In the genomic region with DNA sequence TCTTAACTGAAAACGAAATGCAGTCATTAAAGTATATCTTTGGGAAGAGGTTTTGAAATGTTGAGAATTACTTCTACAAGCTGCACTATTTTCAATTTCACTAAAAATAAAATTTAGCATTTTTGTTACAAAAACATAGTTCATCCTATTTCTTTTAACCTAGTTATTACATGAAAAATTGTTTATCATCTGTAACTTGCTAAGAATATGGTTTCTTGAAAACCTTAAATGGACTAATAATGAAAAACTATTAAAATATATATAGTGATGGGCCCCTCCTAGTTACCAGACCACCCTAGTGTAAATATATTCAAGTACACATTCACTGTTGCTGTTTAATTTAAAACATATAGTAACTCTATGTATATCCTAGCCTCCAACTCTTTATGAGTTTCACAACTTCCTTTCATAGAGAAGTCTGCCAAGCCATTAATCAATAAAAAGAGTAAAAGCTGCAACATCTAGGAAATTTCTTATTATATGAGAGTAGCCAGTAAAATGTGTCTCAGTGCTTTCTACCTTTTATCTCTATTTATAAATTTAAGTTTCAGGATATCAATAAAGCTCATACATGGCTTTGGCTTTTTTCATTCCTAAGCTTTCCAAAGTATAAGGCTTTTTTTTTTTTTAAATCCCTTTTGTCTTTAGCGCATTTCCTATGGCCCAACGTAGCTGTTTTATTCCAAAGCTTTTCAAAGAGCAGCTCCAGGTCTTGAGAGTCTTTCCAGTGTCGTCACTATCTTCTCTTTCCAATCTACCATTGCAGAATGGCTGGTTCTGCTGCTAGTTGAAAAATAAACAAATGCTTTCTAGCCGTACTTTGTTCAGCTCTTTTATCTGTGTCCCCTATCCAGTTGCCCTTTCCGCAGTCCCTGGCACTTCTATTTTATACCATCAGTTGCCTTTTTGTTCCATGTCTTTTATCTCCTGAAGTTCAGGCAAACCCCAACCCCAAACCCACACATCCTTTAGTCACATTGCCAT, we compare ENCODE assay signal across 8 cellular contexts. TPM values are rescaled to one million over a fixed set of nuclear protein-coding genes. Genes with fewer than 3 reads are reported as not detected.
DNase-seq lines count a peak whose midpoint lies in the region; ATAC-seq and TF ChIP-seq lines count a peak whose summit lies in the region.

No MANE protein-coding gene starts in this region.

- peaks cover 60 to 92% (median 67%) of the 10 kb centered on the region in 3 donors for H3K4me1 Mint-ChIP-seq in naive B cell

- DNase-seq in NCI-H2107 treated with DMSO at 0.1 percent for 48 hours (lab: John Stamatoyannopoulos, UW; ENCODE audit: unreplicated experiment), result peak; percentile 68
- DNase-seq in NCI-H2107 (lab: John Stamatoyannopoulos, UW), result no peak
- peak; percentile 39 for DNase-seq in NCI-H748 treated with DMSO at 0.1 percent for 48 hours (lab: John Stamatoyannopoulos, UW)
- no peak for DNase-seq in naive B cell
- no peak for DNase-seq in omental fat pad (ENCODE audit: low spot score)
- DNase-seq in DMS153 treated with DMSO at 0.1 percent for 48 hours (lab: John Stamatoyannopoulos, UW; ENCODE audit: unreplicated experiment), result no peak

- H3K27ac ChIP-seq in cingulate gyrus (ENCODE audit: low read depth, low read length), result peak overlapping the region; percentile 98

- peaks cover 0 to 7% of the 10 kb centered on the region in 2 donors for H3K36me3 Mint-ChIP-seq in naive B cell

- TF ChIP-seq CTCF in omental fat pad (IDR thresholded peaks at IDR 0.05), result no peak

- peak overlapping the region; percentile 32 to 100 (median 92) for H3K27ac Mint-ChIP-seq in naive B cell

- ATAC-seq in naive B cell (ENCODE audit: low read depth in 2 of 2), result no peak
- no peak for ATAC-seq in HG03565 (IDR thresholded peaks at IDR 0.05; ENCODE audit: unreplicated experiment)
- no peak for ATAC-seq in omental fat pad (ENCODE audit: low FRiP score)

- H3K27me3 Mint-ChIP-seq in naive B cell, result no peaks in the 10 kb centered on the region

- H3K4me3 Mint-ChIP-seq in naive B cell, result peak overlapping the region in 7 of 8 donors; percentile 5 to 98 (median 57)

- H3K9me3 Mint-ChIP-seq in naive B cell, result no peaks in the 10 kb centered on the region

RNA-seq across cellular contexts. Expression of a gene that starts 6.5 kb away (rescaled TPM):
- 10 to 100 TPM; 40.3 to 66.1 (median 55.3) TPM for polyA plus RNA-seq in naive B cell (ENCODE audit: low read depth in 6 of 6)
- total RNA-seq in omental fat pad, result 10 to 100 TPM; 39.4 to 67.1 (median 40.0) TPM

Comparison
In these comparisons a context has a peak if more than half of its experiments do, and no peak if none do; other contexts are left out.
1. DNase-seq: peak in NCI-H2107 treated with DMSO at 0.1 percent for 48 hours (single experiment) and NCI-H748 treated with DMSO at 0.1 percent for 48 hours (single experiment); none in NCI-H2107 (single experiment), naive B cell (single experiment), omental fat pad (single experiment) and DMS153 treated with DMSO at 0.1 percent for 48 hours (single experiment).